Comparison of ENCODE assay signal across 8 cellular contexts in genomic region chr9:32579706-32580331, GRCh38. TPM values are rescaled to one million over a fixed set of nuclear protein-coding genes. Genes with fewer than 3 reads are reported as not detected.
DNase-seq lines count a peak whose midpoint lies in the region; ATAC-seq, FAIRE-seq and TF ChIP-seq lines count a peak whose summit lies in the region.

No MANE protein-coding gene starts in this region.

- ATAC-seq in lower lobe of right lung (peak in 1 of 2 donors; percentile 57), HG03439 (IDR thresholded peaks at IDR 0.05; ENCODE audit: unreplicated experiment) (no peak)

- TF ChIP-seq POLR2A in H54 (IDR thresholded peaks at IDR 0.05; ENCODE audit: low read depth, low read length), result no peak

- H3K4me1 Mint-ChIP-seq in CD8-positive, alpha-beta memory T cell, result peaks cover 0 to 2% (median 0%) of the 10 kb centered on the region in 3 donors
- peaks cover 7% of the 10 kb centered on the region for H3K4me1 Mint-ChIP-seq in activated CD4-positive, alpha-beta T cell treated with anti-CD3 and anti-CD28 coated beads, Interleukin-2, amount 10 ng/mL, durations not matched to agents 24 days and 14 days

- no peak overlapping the region for H3K4me3 Mint-ChIP-seq in CD8-positive, alpha-beta memory T cell
- no peak overlapping the region for H3K4me3 Mint-ChIP-seq in activated CD4-positive, alpha-beta T cell treated with anti-CD3 and anti-CD28 coated beads, Interleukin-2, amount 10 ng/mL, durations not matched to agents 24 days and 14 days

- no peak overlapping the region for H3K9ac ChIP-seq in colonic mucosa (ENCODE audit: low read depth in 2 of 2, low read length in 2 of 2)

- peak; percentile 89 for TF ChIP-seq CTCF in colonic mucosa (IDR thresholded peaks at IDR 0.05)
- TF ChIP-seq CTCF in lower lobe of right lung (IDR thresholded peaks at IDR 0.05), result peak; percentile 91

- H3K9me3 Mint-ChIP-seq in CD8-positive, alpha-beta memory T cell, result no peaks in the 10 kb centered on the region
- H3K9me3 Mint-ChIP-seq in activated CD4-positive, alpha-beta T cell treated with anti-CD3 and anti-CD28 coated beads, Interleukin-2, amount 10 ng/mL, durations not matched to agents 24 days and 14 days, result no peaks in the 10 kb centered on the region

- peaks cover 9 to 22% of the 10 kb centered on the region in 2 donors for H3K27me3 Mint-ChIP-seq in CD8-positive, alpha-beta memory T cell
- peaks cover 31% of the 10 kb centered on the region for H3K27me3 Mint-ChIP-seq in activated CD4-positive, alpha-beta T cell treated with anti-CD3 and anti-CD28 coated beads, Interleukin-2, amount 10 ng/mL, durations not matched to agents 24 days and 14 days

- FAIRE-seq in H54 (lab: Jason Lieb, UNC), result peak; percentile 69

- intact Hi-C loops in activated CD4-positive, alpha-beta T cell treated with anti-CD3 and anti-CD28 coated beads, Interleukin-2, amount 10 ng/mL, durations not matched to agents 24 days and 14 days (cut with micrococcal nuclease), result loop anchor here (1.0 to 2.0 kb wide), 2 partner anchors 201 to 389 kb away; no protein-coding TSS in a partner anchor
- intact Hi-C loops in colonic mucosa (cut with DNase I) (loop anchor here (2.0 to 10.0 kb wide), 3 partner anchors 55 to 387 kb away; partner anchors contain the start of gene RIGI), lower lobe of right lung (cut with DNase I) (loop anchor here (2.0 kb wide), 1 partner anchor 201 kb away; no protein-coding TSS in a partner anchor)

- no peaks in the 10 kb centered on the region for H3K9me3 ChIP-seq in CD8-positive, alpha-beta memory T cell (ENCODE audit: low read length)
- H3K9me3 ChIP-seq in colonic mucosa (no peaks in the 10 kb centered on the region), lower lobe of right lung (no peaks in the 10 kb centered on the region)

- CTCF ChIA-PET in CD8-positive, alpha-beta memory T cell (lab: Charles Lee), result interaction anchor here (0.8 to 13.8 kb wide), 24 partner anchors 8 to 394 kb away, joined by 3 to 342 read pairs (median 3); partner anchors contain the start of genes ACO1 and RIGI

- no peak overlapping the region for H3K27ac ChIP-seq in CD8-positive, alpha-beta memory T cell (ENCODE audit: low read depth, low read length)
- no peak overlapping the region for H3K27ac ChIP-seq in colonic mucosa
- H3K27ac ChIP-seq in lower lobe of right lung, result no peak overlapping the region

- H3K36me3 ChIP-seq in CD8-positive, alpha-beta memory T cell (ENCODE audit: insufficient read depth, low read length), result no peaks in the 10 kb centered on the region
- H3K36me3 ChIP-seq in colonic mucosa (no peaks in the 10 kb centered on the region), lower lobe of right lung (no peaks in the 10 kb centered on the region)

- peak overlapping the region in 1 of 8 donors; percentile 25 for H3K27ac Mint-ChIP-seq in CD8-positive, alpha-beta memory T cell
- no peak overlapping the region for H3K27ac Mint-ChIP-seq in activated CD4-positive, alpha-beta T cell treated with anti-CD3 and anti-CD28 coated beads, Interleukin-2, amount 10 ng/mL, durations not matched to agents 24 days and 14 days

- POLR2A ChIA-PET in CD8-positive, alpha-beta memory T cell (lab: Charles Lee), result interaction anchor here (1.1 kb wide), 1 partner anchor 201 kb away, joined by 7 read pairs; no protein-coding TSS in a partner anchor

- peaks cover 3% of the 10 kb centered on the region for H3K27me3 ChIP-seq in CD8-positive, alpha-beta memory T cell (ENCODE audit: insufficient read depth, low read length, poor library complexity, severe bottlenecking)
- no peaks in the 10 kb centered on the region for H3K27me3 ChIP-seq in colonic mucosa
- peaks cover 2% of the 10 kb centered on the region for H3K27me3 ChIP-seq in lower lobe of right lung (ENCODE audit: low read depth)

- peak; percentile 61 to 84 (median 74) for DNase-seq in CD8-positive, alpha-beta memory T cell
- DNase-seq in H54 (ENCODE audit: insufficient read length, low spot score), result no peak
- DNase-seq in NCI-H2196 (lab: John Stamatoyannopoulos, UW; ENCODE audit: unreplicated experiment), result peak; percentile 61
- peak; percentile 93 for DNase-seq in activated CD4-positive, alpha-beta T cell treated with anti-CD3 and anti-CD28 coated beads, Interleukin-2, amount 10 ng/mL, durations not matched to agents 24 days and 14 days
- DNase-seq in colonic mucosa, result peak; percentile 75
- peak; percentile 66 for DNase-seq in lower lobe of right lung
- DNase-seq in stimulated activated CD8-positive, alpha-beta memory T cell treated with anti-CD3 and anti-CD28 coated beads, Interleukin-12 subunit alpha, Interleukin-12 subunit beta, amount 100 ng/mL, for 1 hour (ENCODE audit: low read depth), result peak; percentile 73

- no peaks in the 10 kb centered on the region for H3K4me1 ChIP-seq in CD8-positive, alpha-beta memory T cell (ENCODE audit: insufficient read depth, low read length)
- H3K4me1 ChIP-seq in colonic mucosa (no peaks in the 10 kb centered on the region), lower lobe of right lung (no peaks in the 10 kb centered on the region)

- H3K36me3 Mint-ChIP-seq in CD8-positive, alpha-beta memory T cell, result no peaks in the 10 kb centered on the region
- H3K36me3 Mint-ChIP-seq in activated CD4-positive, alpha-beta T cell treated with anti-CD3 and anti-CD28 coated beads, Interleukin-2, amount 10 ng/mL, durations not matched to agents 24 days and 14 days (ENCODE audit: low read depth), result no peaks in the 10 kb centered on the region

- no peak overlapping the region for H3K4me3 ChIP-seq in CD8-positive, alpha-beta memory T cell (ENCODE audit: low read length)
- H3K4me3 ChIP-seq in colonic mucosa, result no peak overlapping the region
- H3K4me3 ChIP-seq in lower lobe of right lung, result no peak overlapping the region

RNA-seq across cellular contexts. Expression of gene NDUFB6, which starts 6.9 kb away (rescaled TPM):
- 10 to 100 TPM; 52.3 to 65.6 TPM for total RNA-seq in CD8-positive, alpha-beta memory T cell
- 68.4 TPM for polyA plus RNA-seq in CD8-positive, alpha-beta memory T cell
- total RNA-seq in activated CD4-positive, alpha-beta T cell treated with anti-CD3 and anti-CD28 coated beads, Interleukin-2, amount 10 ng/mL, durations not matched to agents 24 days and 14 days, result 46.9 and 47.1 TPM in 2 replicates
- total RNA-seq in colonic mucosa, result 10 to 100 TPM; 53.3 to 77.0 TPM
- 39.0 TPM for total RNA-seq in lower lobe of right lung

RNA-seq across cellular contexts. Expression of gene TOPORS, which starts 27.4 kb away (rescaled TPM):
- total RNA-seq in CD8-positive, alpha-beta memory T cell, result 10 to 100 TPM; 18.7 to 20.4 TPM
- polyA plus RNA-seq in CD8-positive, alpha-beta memory T cell, result 26.1 TPM
- total RNA-seq in activated CD4-positive, alpha-beta T cell treated with anti-CD3 and anti-CD28 coated beads, Interleukin-2, amount 10 ng/mL, durations not matched to agents 24 days and 14 days, result 14.5 and 15.1 TPM in 2 replicates
- total RNA-seq in colonic mucosa, result 10 to 100 TPM; 11.9 to 17.4 TPM
- total RNA-seq in lower lobe of right lung, result 15.4 TPM

RNA-seq across cellular contexts. Expression of gene SMIM27, which starts 27.7 kb away (rescaled TPM):
- total RNA-seq in CD8-positive, alpha-beta memory T cell, result 10 to 100 TPM; 16.3 to 18.1 TPM
- 99.8 TPM for polyA plus RNA-seq in CD8-positive, alpha-beta memory T cell
- total RNA-seq in activated CD4-positive, alpha-beta T cell treated with anti-CD3 and anti-CD28 coated beads, Interleukin-2, amount 10 ng/mL, durations not matched to agents 24 days and 14 days, result 14.0 and 15.6 TPM in 2 replicates
- total RNA-seq in colonic mucosa, result 10 to 100 TPM in 1 of 2 donors, 1 to 10 TPM in 1; 7.4 to 10.9 TPM
- total RNA-seq in lower lobe of right lung, result 12.3 TPM

RNA-seq across cellular contexts. Expression of gene RIGI, which starts 53.8 kb away (rescaled TPM):
- total RNA-seq in CD8-positive, alpha-beta memory T cell, result 1 to 10 TPM; 5.9 to 6.5 TPM
- polyA plus RNA-seq in CD8-positive, alpha-beta memory T cell, result 20.0 TPM
- total RNA-seq in activated CD4-positive, alpha-beta T cell treated with anti-CD3 and anti-CD28 coated beads, Interleukin-2, amount 10 ng/mL, durations not matched to agents 24 days and 14 days, result 5.5 and 6.1 TPM in 2 replicates
- total RNA-seq in colonic mucosa (1 to 10 TPM; 3.0 to 8.5 TPM), lower lobe of right lung (24.6 TPM)

RNA-seq across cellular contexts. Expression of gene TAF1L, which starts 55.6 kb away (rescaled TPM):
- not detected for total RNA-seq in CD8-positive, alpha-beta memory T cell
- polyA plus RNA-seq in CD8-positive, alpha-beta memory T cell, result not detected
- total RNA-seq in activated CD4-positive, alpha-beta T cell treated with anti-CD3 and anti-CD28 coated beads, Interleukin-2, amount 10 ng/mL, durations not matched to agents 24 days and 14 days, result 0.05 TPM in 1 of 2 replicates, not detected in the other
- total RNA-seq in colonic mucosa (not detected), lower lobe of right lung (not detected)
